Comparison of ENCODE assay signal across 9 cellular contexts in genomic region chrX:150508461-150509367, GRCh38. TPM values are rescaled to one million over a fixed set of nuclear protein-coding genes. Genes with fewer than 3 reads are reported as not detected.
DNase-seq lines count a peak whose midpoint lies in the region; ATAC-seq and TF ChIP-seq lines count a peak whose summit lies in the region.
"Had no signal": no experiment of that assay in that cellular context is flagged by ENCODE, and none has a peak within 500 bp of the region (broad histone marks: within the 10 kb centered on the region; RNA-seq: fewer than 3 reads in every experiment).

No MANE protein-coding gene starts in this region.

- no peaks in the 10 kb centered on the region for H3K9me3 ChIP-seq in stomach smooth muscle (ENCODE audit: control insufficient read depth in 2 of 2, low read length in 2 of 2)
- H3K9me3 ChIP-seq in Karpas-422 (ENCODE audit: low read length): no peaks in the 10 kb centered on the region
- H3K9me3 ChIP-seq in hepatocyte (ENCODE audit: low read depth): no peaks in the 10 kb centered on the region

- H4K20me1 ChIP-seq in Karpas-422 (ENCODE audit: insufficient read depth, low read depth, low read length) (peaks cover 2% of the 10 kb centered on the region; the same call in 1 of the 2 replicates), hepatocyte (ENCODE audit: insufficient read depth, poor library complexity, severe bottlenecking) (no peaks in the 10 kb centered on the region)

- no peaks in the 10 kb centered on the region for H3K79me2 ChIP-seq in Karpas-422 (ENCODE audit: low read length)
- H3K79me2 ChIP-seq in hepatocyte: no peaks in the 10 kb centered on the region

- peak; percentile 44 for DNase-seq in NCI-H1694 (lab: John Stamatoyannopoulos, UW)
- DNase-seq in coronary artery (ENCODE audit: low spot score): peak; percentile 82
- DNase-seq in left lobe of liver (ENCODE audit: low spot score): peak; percentile 83
- no peak for DNase-seq in Karpas-422
- no peak for DNase-seq in hepatocyte (ENCODE audit: low spot score)
- DNase-seq in NCI-H774 (lab: John Stamatoyannopoulos, UW): no peak
- no peak for DNase-seq in activated T-cell treated with anti-CD3 and anti-CD28 coated beads, Interleukin-2, amount 50 U/mL, for 1 hour
- DNase-seq: NCI-H1436 had no signal

- H3K27me3 ChIP-seq in stomach smooth muscle (ENCODE audit: control insufficient read depth in 1 of 2, insufficient read depth in 2 of 2, low read length in 2 of 2) (peaks cover 0 to 4% of the 10 kb centered on the region in 2 donors), Karpas-422 (ENCODE audit: low read length) (no peaks in the 10 kb centered on the region), hepatocyte (no peaks in the 10 kb centered on the region)

- peak; percentile 76 for ATAC-seq in left lobe of liver

- no peak overlapping the region for H2AFZ ChIP-seq in Karpas-422 (ENCODE audit: low read length)
- H2AFZ ChIP-seq in hepatocyte: no peak overlapping the region

- H3K9ac ChIP-seq in stomach smooth muscle (ENCODE audit: low read length in 2 of 2) (peak overlapping the region in 1 of 2 donors; percentile 60), Karpas-422 (ENCODE audit: low read length) (no peak overlapping the region)

- WGBS in hepatocyte (ENCODE audit: low lambda C conversion rate, missing lambda C conversion rate): 73% methylated on average over 15 of the region's 16 CpGs

- no peak overlapping the region for H3K4me2 ChIP-seq in Karpas-422 (ENCODE audit: low read depth, low read length, poor library complexity, severe bottlenecking)
- H3K4me2 ChIP-seq in hepatocyte: no peak overlapping the region

- TF ChIP-seq CTCF in coronary artery (IDR thresholded peaks at IDR 0.05) (no peak), hepatocyte (IDR thresholded peaks at IDR 0.05; ENCODE audit: poor library complexity) (no peak)

- H3K4me3 ChIP-seq in coronary artery (peak overlapping the region; percentile 57), stomach smooth muscle (ENCODE audit: low read length in 2 of 2) (peak overlapping the region in 1 of 2 donors; percentile 63), Karpas-422 (ENCODE audit: low read length) (no peak overlapping the region), hepatocyte (no peak overlapping the region)

- peak overlapping the region; percentile 70 to 92 for H3K27ac ChIP-seq in coronary artery
- peak overlapping the region; percentile 82 for H3K27ac ChIP-seq in stomach smooth muscle (ENCODE audit: low read length)
- H3K27ac ChIP-seq in Karpas-422 (ENCODE audit: low read length): no peak overlapping the region
- H3K27ac ChIP-seq in hepatocyte: no peak overlapping the region

- peaks cover 24% of the 10 kb centered on the region for H3K4me1 ChIP-seq in stomach smooth muscle (ENCODE audit: control insufficient read depth, insufficient read depth, low read length)
- H3K4me1 ChIP-seq in Karpas-422 (ENCODE audit: low read length): no peaks in the 10 kb centered on the region
- no peaks in the 10 kb centered on the region for H3K4me1 ChIP-seq in hepatocyte (ENCODE audit: insufficient read depth)

- no peaks in the 10 kb centered on the region for H3K36me3 ChIP-seq in stomach smooth muscle (ENCODE audit: control insufficient read depth in 2 of 2, insufficient read depth in 2 of 2, low read length in 2 of 2)
- H3K36me3 ChIP-seq in Karpas-422 (ENCODE audit: insufficient read depth, low read length): peaks cover 7% of the 10 kb centered on the region; the same call in 1 of the 2 replicates
- no peaks in the 10 kb centered on the region for H3K36me3 ChIP-seq in hepatocyte (replicated peaks; ENCODE audit: insufficient read depth, low read depth)

- H3K9me2 ChIP-seq in Karpas-422 (replicated peaks; ENCODE audit: insufficient read depth, low read length): no peaks in the 10 kb centered on the region
- H3K9me2 ChIP-seq in hepatocyte (replicated peaks; ENCODE audit: insufficient read depth): no peaks in the 10 kb centered on the region

RNA-seq across cellular contexts. Expression of gene MTM1, which starts 59.7 kb away (rescaled TPM):
- 17.2 TPM for total RNA-seq in left lobe of liver
- 6.0 and 15.8 TPM in 2 replicates for total RNA-seq in Karpas-422 (2014; rRNA removed; shearing (Covaris generic); ENCODE audit: low replicate concordance)
- total RNA-seq in hepatocyte: 15.4 and 26.9 TPM in 2 replicates
- polyA plus RNA-seq in hepatocyte: 8.7 and 9.8 TPM in 2 replicates

Comparison
In these comparisons a context has a peak if more than half of its experiments do, and no peak if none do; other contexts are left out.
1. DNase-seq: peak in NCI-H1694 (single experiment), coronary artery (single experiment) and left lobe of liver (single experiment); none in Karpas-422 (single experiment), hepatocyte (single experiment), NCI-H774 (single experiment) and activated T-cell treated with anti-CD3 and anti-CD28 coated beads, Interleukin-2, amount 50 U/mL, for 1 hour (single experiment).
2. H3K27ac ChIP-seq: peak in coronary artery (2 of 2) and stomach smooth muscle (single experiment); none in Karpas-422 (single experiment) and hepatocyte (single experiment).